ENCODE assay signal across 33 cellular contexts in the genomic region with DNA sequence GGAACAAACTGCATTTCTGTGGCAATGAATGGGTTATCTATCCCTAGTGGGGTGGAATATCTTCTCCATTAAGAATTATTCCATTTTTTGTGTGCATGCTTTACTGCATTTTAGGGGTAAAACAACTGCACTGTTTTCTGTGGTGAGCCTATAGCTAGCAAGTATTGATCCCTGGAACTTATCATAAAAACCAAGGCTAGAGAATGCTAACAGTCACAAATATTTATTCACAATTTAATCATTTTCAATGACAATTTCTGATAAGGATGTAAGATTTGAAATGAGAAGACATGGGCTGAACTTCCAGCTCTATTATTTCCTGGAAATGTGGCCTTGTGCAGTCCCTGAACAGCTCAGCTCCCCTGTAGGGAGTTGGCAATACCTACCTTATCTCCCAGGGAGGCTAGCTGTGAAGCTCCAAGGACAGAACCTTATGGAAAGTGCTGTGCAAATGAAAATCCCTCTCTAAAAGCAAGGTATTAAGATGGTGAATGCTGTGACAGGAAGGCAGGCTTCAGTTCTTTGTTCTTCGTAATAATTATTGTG. TPM values are rescaled to one million over a fixed set of nuclear protein-coding genes. Genes with fewer than 3 reads are reported as not detected.
"Had no signal": no experiment of that assay in that cellular context is flagged by ENCODE, and none has a peak within 500 bp of the region (broad histone marks: within the 10 kb centered on the region; RNA-seq: fewer than 3 reads in every experiment).

No MANE protein-coding gene starts in this region.

- H3K27ac ChIP-seq: ascending aorta, esophagus muscularis mucosa, foreskin keratinocyte, gastrocnemius medialis, heart left ventricle had no signal

- H3K36me3 Mint-ChIP-seq: activated CD8-positive, alpha-beta memory T cell treated with anti-CD3 and anti-CD28 coated beads, Interleukin-2, amount 10 ng/mL, durations not matched to agents 7 days and 5 days; activated naive CD4-positive, alpha-beta T cell treated with anti-CD3 and anti-CD28 coated beads, Interleukin-2, amount 10 ng/mL, durations not matched to agents 7 days and 5 days; activated naive CD8-positive, alpha-beta T cell treated with anti-CD3 and anti-CD28 coated beads, Interleukin-2, amount 10 ng/mL, durations not matched to agents 7 days and 5 days had no signal

- ATAC-seq: activated CD4-positive, alpha-beta T cell treated with anti-CD3 and anti-CD28 coated beads for 36 hours; activated CD8-positive, alpha-beta memory T cell treated with anti-CD3 and anti-CD28 coated beads, Interleukin-2, amount 10 ng/mL, durations not matched to agents 7 days and 5 days; activated CD8-positive, alpha-beta T cell treated with anti-CD3 and anti-CD28 coated beads, Interleukin-2, amount 10 ng/mL, durations not matched to agents 7 days and 5 days; activated naive CD4-positive, alpha-beta T cell treated with anti-CD3 and anti-CD28 coated beads, Interleukin-2, amount 50 U/mL, for 72 hours; activated T-cell treated with anti-CD3 and anti-CD28 coated beads, Interleukin-2, amount 50 U/mL, for 72 hours; effector memory CD8-positive, alpha-beta T cell; foreskin keratinocyte; gastrocnemius medialis; heart left ventricle; T-helper 17 cell had no signal

- H3K4me3 ChIP-seq: ascending aorta, esophagus muscularis mucosa, gastrocnemius medialis, heart left ventricle had no signal

- H3K4me1 ChIP-seq: ascending aorta, esophagus muscularis mucosa, foreskin keratinocyte, gastrocnemius medialis, heart left ventricle had no signal

- H3K27ac Mint-ChIP-seq: activated CD4-positive, alpha-beta memory T cell treated with anti-CD3 and anti-CD28 coated beads for 36 hours; activated CD4-positive, alpha-beta T cell treated with anti-CD3 and anti-CD28 coated beads for 36 hours; activated CD4-positive, alpha-beta T cell treated with anti-CD3 and anti-CD28 coated beads, Interleukin-2, amount 10 ng/mL, durations not matched to agents 24 days and 14 days; activated CD8-positive, alpha-beta memory T cell treated with anti-CD3 and anti-CD28 coated beads, Interleukin-2, amount 10 ng/mL, durations not matched to agents 7 days and 5 days; activated CD8-positive, alpha-beta T cell treated with anti-CD3 and anti-CD28 coated beads, Interleukin-2, amount 10 ng/mL, durations not matched to agents 7 days and 5 days; activated naive CD4-positive, alpha-beta T cell treated with anti-CD3 and anti-CD28 coated beads, Interleukin-2, amount 10 ng/mL, durations not matched to agents 7 days and 5 days; activated naive CD4-positive, alpha-beta T cell treated with anti-CD3 and anti-CD28 coated beads, Interleukin-2, amount 50 U/mL, for 72 hours; activated naive CD8-positive, alpha-beta T cell treated with anti-CD3 and anti-CD28 coated beads, Interleukin-2, amount 10 ng/mL, durations not matched to agents 7 days and 5 days; activated T-cell treated with anti-CD3 and anti-CD28 coated beads, Interleukin-2, amount 50 U/mL, for 72 hours; effector memory CD8-positive, alpha-beta T cell; T-helper 17 cell; T-helper 2 cell treated with Interferon-gamma antibody and Interleukin-4, amounts not matched to agents 5 μg/mL and 100 μg/mL, for 36 hours had no signal

- H3K27me3 ChIP-seq: ascending aorta, esophagus muscularis mucosa, foreskin keratinocyte, gastrocnemius medialis, heart left ventricle had no signal

- H3K4me1 Mint-ChIP-seq: activated CD4-positive, alpha-beta T cell treated with anti-CD3 and anti-CD28 coated beads for 36 hours; activated CD4-positive, alpha-beta T cell treated with anti-CD3 and anti-CD28 coated beads, Interleukin-2, amount 10 ng/mL, durations not matched to agents 24 days and 14 days; activated CD8-positive, alpha-beta memory T cell treated with anti-CD3 and anti-CD28 coated beads, Interleukin-2, amount 10 ng/mL, durations not matched to agents 7 days and 5 days; activated naive CD4-positive, alpha-beta T cell treated with anti-CD3 and anti-CD28 coated beads, Interleukin-2, amount 10 ng/mL, durations not matched to agents 7 days and 5 days; activated naive CD8-positive, alpha-beta T cell treated with anti-CD3 and anti-CD28 coated beads, Interleukin-2, amount 10 ng/mL, durations not matched to agents 7 days and 5 days; T-helper 17 cell had no signal

- H3K9me3 Mint-ChIP-seq: activated CD4-positive, alpha-beta T cell treated with anti-CD3 and anti-CD28 coated beads, Interleukin-2, amount 10 ng/mL, durations not matched to agents 24 days and 14 days; activated naive CD4-positive, alpha-beta T cell treated with anti-CD3 and anti-CD28 coated beads, Interleukin-2, amount 10 ng/mL, durations not matched to agents 7 days and 5 days; T-helper 2 cell treated with Interferon-gamma antibody and Interleukin-4, amounts not matched to agents 5 μg/mL and 100 μg/mL, for 36 hours had no signal

- H3K36me3 ChIP-seq: ascending aorta, esophagus muscularis mucosa, gastrocnemius medialis, heart left ventricle had no signal

- H3K4me3 Mint-ChIP-seq: activated CD4-positive, alpha-beta memory T cell treated with anti-CD3 and anti-CD28 coated beads for 36 hours; activated CD4-positive, alpha-beta T cell treated with anti-CD3 and anti-CD28 coated beads for 36 hours; activated CD4-positive, alpha-beta T cell treated with anti-CD3 and anti-CD28 coated beads, Interleukin-2, amount 10 ng/mL, durations not matched to agents 24 days and 14 days; activated CD8-positive, alpha-beta memory T cell treated with anti-CD3 and anti-CD28 coated beads, Interleukin-2, amount 10 ng/mL, durations not matched to agents 7 days and 5 days; activated CD8-positive, alpha-beta T cell treated with anti-CD3 and anti-CD28 coated beads, Interleukin-2, amount 10 ng/mL, durations not matched to agents 7 days and 5 days; activated naive CD4-positive, alpha-beta T cell treated with anti-CD3 and anti-CD28 coated beads, Interleukin-2, amount 10 ng/mL, durations not matched to agents 7 days and 5 days; activated naive CD8-positive, alpha-beta T cell treated with anti-CD3 and anti-CD28 coated beads, Interleukin-2, amount 10 ng/mL, durations not matched to agents 7 days and 5 days; activated T-cell treated with anti-CD3 and anti-CD28 coated beads, Interleukin-2, amount 50 U/mL, for 72 hours; effector memory CD8-positive, alpha-beta T cell; T-helper 17 cell; T-helper 2 cell treated with Interferon-gamma antibody and Interleukin-4, amounts not matched to agents 5 μg/mL and 100 μg/mL, for 36 hours had no signal

- DNase-seq: activated CD4-positive, alpha-beta memory T cell treated with anti-CD3 and anti-CD28 coated beads for 36 hours; activated CD4-positive, alpha-beta T cell treated with anti-CD3 and anti-CD28 coated beads for 36 hours; activated CD4-positive, alpha-beta T cell treated with anti-CD3 and anti-CD28 coated beads, Interleukin-2, amount 10 ng/mL, durations not matched to agents 24 days and 14 days; activated CD4-positive, CD25-positive, alpha-beta regulatory T cell; activated CD4-positive, CD25-positive, alpha-beta regulatory T cell treated with anti-CD3 and anti-CD28 coated beads, Interleukin-2, amount 50 U/mL, for 72 hours; activated CD8-positive, alpha-beta memory T cell treated with anti-CD3 and anti-CD28 coated beads, Interleukin-2, amount 10 ng/mL, durations not matched to agents 7 days and 5 days; activated CD8-positive, alpha-beta memory T cell treated with anti-CD3 and anti-CD28 coated beads, Interleukin-2, amount 50 U/mL, for 4 hours; activated CD8-positive, alpha-beta T cell treated with anti-CD3 and anti-CD28 coated beads, Interleukin-2, amount 10 ng/mL, durations not matched to agents 7 days and 5 days; activated gamma-delta T cell; activated naive CD4-positive, alpha-beta T cell; activated naive CD4-positive, alpha-beta T cell treated with anti-CD3 and anti-CD28 coated beads, Interleukin-2, amount 10 ng/mL, durations not matched to agents 7 days and 5 days; activated naive CD8-positive, alpha-beta T cell treated with anti-CD3 and anti-CD28 coated beads, Interleukin-2, amount 10 ng/mL, durations not matched to agents 7 days and 5 days; activated T-cell treated with anti-CD3 and anti-CD28 coated beads, Interleukin-2, amount 50 U/mL, for 1 hour; activated T-cell treated with anti-CD3 and anti-CD28 coated beads, Interleukin-2, amount 50 U/mL, for 72 hours; caudate nucleus; cortex of kidney; dermis blood vessel endothelial cell; effector CD4-positive, alpha-beta T cell; effector memory CD8-positive, alpha-beta T cell; erythroblast; foreskin keratinocyte; gastrocnemius medialis; glutamatergic neuron; heart left ventricle; T-helper 1 cell; T-helper 17 cell; T1000 had no signal

RNA-seq across cellular contexts. Expression of a gene that starts 51.5 kb away (rescaled TPM):
- total RNA-seq: activated CD4-positive, alpha-beta memory T cell treated with anti-CD3 and anti-CD28 coated beads for 36 hours; activated CD4-positive, alpha-beta T cell treated with anti-CD3 and anti-CD28 coated beads for 36 hours; activated CD4-positive, alpha-beta T cell treated with anti-CD3 and anti-CD28 coated beads, Interleukin-2, amount 10 ng/mL, durations not matched to agents 24 days and 14 days; activated CD8-positive, alpha-beta memory T cell treated with anti-CD3 and anti-CD28 coated beads for 36 hours; activated CD8-positive, alpha-beta memory T cell treated with anti-CD3 and anti-CD28 coated beads, Interleukin-2, amount 10 ng/mL, durations not matched to agents 7 days and 5 days; activated CD8-positive, alpha-beta T cell treated with anti-CD3 and anti-CD28 coated beads, Interleukin-2, amount 10 ng/mL, durations not matched to agents 7 days and 5 days; activated naive CD4-positive, alpha-beta T cell treated with anti-CD3 and anti-CD28 coated beads, Interleukin-2, amount 50 U/mL, for 72 hours; activated naive CD8-positive, alpha-beta T cell treated with anti-CD3 and anti-CD28 coated beads, Interleukin-2, amount 10 ng/mL, durations not matched to agents 7 days and 5 days; activated T-cell treated with anti-CD3 and anti-CD28 coated beads, Interleukin-2, amount 50 U/mL, for 72 hours; ascending aorta; chondrocyte; dermis blood vessel endothelial cell; esophagus muscularis mucosa; foreskin keratinocyte; gastrocnemius medialis; T-helper 17 cell had no signal
- polyA plus RNA-seq: foreskin keratinocyte had no signal
